In genomic region chr2:113390133-113390849, GRCh38 we compare ENCODE assay signal across 8 cellular contexts. TPM values are rescaled to one million over a fixed set of nuclear protein-coding genes. Genes with fewer than 3 reads are reported as not detected.
DNase-seq lines count a peak whose midpoint lies in the region; ATAC-seq and TF ChIP-seq lines count a peak whose summit lies in the region.

No MANE protein-coding gene starts in this region.

- H3K9me3 Mint-ChIP-seq in T-cell = no peaks in the 10 kb centered on the region

- H3K27me3 Mint-ChIP-seq in T-cell = peaks cover 7 to 15% of the 10 kb centered on the region in 2 donors

- H3K36me3 Mint-ChIP-seq in T-cell = no peaks in the 10 kb centered on the region

- no peak overlapping the region for H3K4me3 ChIP-seq in lower leg skin (ENCODE audit: low read depth, poor library complexity, severe bottlenecking)

- H3K27ac ChIP-seq in substantia nigra (ENCODE audit: low read depth, low read length, poor library complexity, severe bottlenecking) = no peak overlapping the region

- no peak for TF ChIP-seq CTCF in lower leg skin (IDR thresholded peaks at IDR 0.05)

- peak; percentile 64 for DNase-seq in activated CD4-positive, CD25-positive, alpha-beta regulatory T cell treated with anti-CD3 and anti-CD28 coated beads, Interleukin-2, amount 50 U/mL, for 16 hours (ENCODE audit: low read depth, low spot score)
- no peak for DNase-seq in activated CD4-positive, CD25-positive, alpha-beta regulatory T cell (lab: John Stamatoyannopoulos, UW)
- DNase-seq in T-cell = peak; percentile 8 to 66 (median 44)
- peak; percentile 82 for DNase-seq in cerebellar cortex (ENCODE audit: low spot score)
- peak; percentile 62 to 79 for DNase-seq in lower leg skin (ENCODE audit: low spot score in 2 of 2)
- DNase-seq in stimulated activated CD4-positive, alpha-beta T cell treated with anti-CD3 and anti-CD28 coated beads, TNF-alpha, amount 100 ng/mL, for 4 hours (ENCODE audit: low read depth in 3 of 3) = peak in 2 of 3 experiments; percentile 32 to 43
- DNase-seq in substantia nigra (lab: John Stamatoyannopoulos, UW) = no peak

- H3K4me1 Mint-ChIP-seq in T-cell = peaks cover 6 to 15% (median 9%) of the 10 kb centered on the region in 3 donors

- POLR2A ChIA-PET in T-cell (lab: Charles Lee) = no interaction called here

- intact Hi-C loops in lower leg skin (cut with DNase I; ENCODE audit: low total_unique reads) = no loop called here

- CTCF ChIA-PET in T-cell (lab: Charles Lee) = interaction anchor here (0.5 to 3.4 kb wide), 15 partner anchors 13 to 362 kb away, joined by 3 to 25 read pairs (median 4); no protein-coding TSS in a partner anchor

- peak overlapping the region; percentile 73 to 78 for H3K27ac Mint-ChIP-seq in T-cell

- WGBS in lower leg skin, 2 donors = 9 to 13% methylated on average over 11 of the region's 11 CpGs

- TF ChIP-seq POLR2A in lower leg skin (IDR thresholded peaks at IDR 0.05) = no peak

- ATAC-seq in HG03045 (IDR thresholded peaks at IDR 0.05; ENCODE audit: unreplicated experiment) (peak; percentile 83), T-cell (replicated peaks in 1 of 4) (peak; percentile 87 to 97 (median 90))

- peak overlapping the region; percentile 71 to 74 (median 73) for H3K4me3 Mint-ChIP-seq in T-cell

RNA-seq across cellular contexts. Expression of gene ZNG1B, which starts 47.2 kb away (rescaled TPM):
- 10 to 100 TPM; 27.6 to 35.3 (median 33.4) TPM for total RNA-seq in T-cell
- 10 to 100 TPM; 18.6 to 30.8 (median 24.1) TPM for total RNA-seq in lower leg skin

Comparison
In these comparisons a context has a peak if more than half of its experiments do, and no peak if none do; other contexts are left out.
1. DNase-seq: peak in activated CD4-positive, CD25-positive, alpha-beta regulatory T cell treated with anti-CD3 and anti-CD28 coated beads, Interleukin-2, amount 50 U/mL, for 16 hours (single experiment), T-cell (34 of 34), cerebellar cortex (single experiment), lower leg skin (2 of 2) and stimulated activated CD4-positive, alpha-beta T cell treated with anti-CD3 and anti-CD28 coated beads, TNF-alpha, amount 100 ng/mL, for 4 hours (2 of 3); none in activated CD4-positive, CD25-positive, alpha-beta regulatory T cell (0 of 4) and substantia nigra (0 of 49).